ENCODE assay signal across 21 cellular contexts in the genomic region with DNA sequence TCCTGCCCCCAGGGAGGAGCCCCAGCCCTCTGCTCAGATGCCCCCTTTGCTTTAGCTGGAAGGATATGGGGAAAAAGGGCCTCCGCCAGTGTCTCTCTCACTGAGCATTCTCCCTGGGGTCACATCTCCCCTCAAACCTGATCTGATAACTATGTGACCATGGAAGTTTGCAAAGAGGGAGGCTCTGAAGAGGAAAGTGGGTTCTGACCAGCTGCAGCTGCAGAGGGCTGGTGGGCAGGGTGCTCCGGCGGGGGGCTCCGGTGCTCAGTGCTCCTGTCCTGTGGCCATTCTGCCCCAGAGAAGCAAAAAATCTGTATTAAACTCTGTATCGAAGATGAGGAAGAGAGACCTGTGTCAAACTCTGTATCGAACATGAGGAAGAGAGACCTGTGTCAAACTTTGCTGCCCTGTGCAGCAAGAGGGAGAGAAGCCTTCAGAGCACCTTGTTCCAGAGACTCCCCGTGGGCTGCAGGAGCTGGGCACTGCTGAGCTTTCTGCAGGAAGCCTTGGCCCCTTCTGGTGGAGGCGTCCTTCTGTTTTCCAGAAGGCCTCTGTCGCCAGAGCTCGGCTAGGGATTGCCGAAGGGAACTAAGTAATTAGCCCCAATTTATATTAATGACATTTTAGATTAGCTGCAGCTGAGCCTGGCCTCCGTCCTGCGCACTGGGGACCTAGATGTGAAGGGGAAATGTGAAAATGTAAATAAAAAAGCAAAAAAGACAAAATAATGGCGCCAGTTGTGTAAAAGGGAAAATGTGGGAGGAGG.
"Had no signal": no experiment of that assay in that cellular context is flagged by ENCODE, and none has a peak within 500 bp of the region (broad histone marks: within the 10 kb centered on the region; RNA-seq: fewer than 3 reads in every experiment).

No MANE protein-coding gene starts in this region.

- H3K27me3 ChIP-seq: transverse colon had no signal

- H3K9me3 ChIP-seq: mucosa of descending colon, psoas muscle, transverse colon had no signal

- H3K27ac Mint-ChIP-seq: naive thymus-derived CD8-positive, alpha-beta T cell; stimulated activated naive B cell treated with anti-CD40 and anti-IgM and Interleukin-4, amounts not matched to agents 10 μg/mL and 1 μg/mL and 100 μg/mL, for 72 hours; stimulated activated naive CD8-positive, alpha-beta T cell treated with anti-CD3 and anti-CD28 coated beads, Interleukin-15, amount 100 ng/mL, for 72 hours had no signal

- H3K4me3 Mint-ChIP-seq: naive thymus-derived CD8-positive, alpha-beta T cell; stimulated activated naive B cell treated with anti-CD40 and anti-IgM and Interleukin-4, amounts not matched to agents 10 μg/mL and 1 μg/mL and 100 μg/mL, for 72 hours; stimulated activated naive CD8-positive, alpha-beta T cell treated with anti-CD3 and anti-CD28 coated beads, Interleukin-15, amount 100 ng/mL, for 72 hours had no signal

- H3K36me3 Mint-ChIP-seq: naive thymus-derived CD8-positive, alpha-beta T cell had no signal

- DNase-seq: central memory CD4-positive, alpha-beta T cell; cortex of kidney; dorsolateral prefrontal cortex; effector CD8-positive, alpha-beta T cell; heart left ventricle; hippocampal formation; left colon; mammary epithelial cell; mucosa of descending colon; occipital lobe; psoas muscle; stimulated activated CD4-positive, alpha-beta T cell treated with anti-CD3 and anti-CD28 coated beads, Interleukin-15, amount 100 ng/mL, for 24 hours; stimulated activated CD4-positive, alpha-beta T cell treated with anti-CD3 and anti-CD28 coated beads, Interleukin-2, amount 100 ng/mL, for 24 hours; stimulated activated CD4-positive, alpha-beta T cell treated with anti-CD3 and anti-CD28 coated beads, Interleukin-4, amount 100 ng/mL, for 4 hours; stimulated activated naive B cell treated with anti-CD40 and anti-IgM and Interleukin-4, amounts not matched to agents 10 μg/mL and 1 μg/mL and 100 μg/mL, for 72 hours; stimulated activated naive CD8-positive, alpha-beta T cell treated with anti-CD3 and anti-CD28 coated beads, Interleukin-15, amount 100 ng/mL, for 72 hours; transverse colon had no signal

- H3K4me3 ChIP-seq: dorsolateral prefrontal cortex, heart left ventricle, mucosa of descending colon, psoas muscle, thoracic aorta, transverse colon had no signal

- H3K4me1 ChIP-seq: heart left ventricle, parathyroid adenoma, psoas muscle, transverse colon had no signal

- ATAC-seq: esophagus mucosa; heart left ventricle; left colon; mucosa of descending colon; naive thymus-derived CD8-positive, alpha-beta T cell; psoas muscle; stimulated activated naive B cell treated with anti-CD40 and anti-IgM and Interleukin-4, amounts not matched to agents 10 μg/mL and 1 μg/mL and 100 μg/mL, for 72 hours; stimulated activated naive CD8-positive, alpha-beta T cell treated with anti-CD3 and anti-CD28 coated beads, Interleukin-15, amount 100 ng/mL, for 72 hours had no signal

- H3K27ac ChIP-seq: dorsolateral prefrontal cortex, heart left ventricle, parathyroid adenoma, psoas muscle, thoracic aorta, transverse colon had no signal

- H3K36me3 ChIP-seq: heart left ventricle, thoracic aorta, transverse colon had no signal

- H3K4me1 Mint-ChIP-seq: naive thymus-derived CD8-positive, alpha-beta T cell; stimulated activated naive CD8-positive, alpha-beta T cell treated with anti-CD3 and anti-CD28 coated beads, Interleukin-15, amount 100 ng/mL, for 72 hours had no signal
